ENCODE assay signal across 9 cellular contexts in genomic region chr17:2749784-2750181, GRCh38. TPM values are rescaled to one million over a fixed set of nuclear protein-coding genes. Genes with fewer than 3 reads are reported as not detected.
DNase-seq lines count a peak whose midpoint lies in the region; ATAC-seq and TF ChIP-seq lines count a peak whose summit lies in the region.
"Had no signal": no experiment of that assay in that cellular context is flagged by ENCODE, and none has a peak within 500 bp of the region (broad histone marks: within the 10 kb centered on the region; RNA-seq: fewer than 3 reads in every experiment).

No MANE protein-coding gene starts in this region.

- TF ChIP-seq RAD21 in HCT116 (IDR thresholded peaks at IDR 0.05; ENCODE audit: low read depth) = no peak

- no peak overlapping the region for H3K9ac ChIP-seq in HCT116 (ENCODE audit: low read length)

- no peaks in the 10 kb centered on the region; the same call in 1 of the 2 replicates for H3K27me3 ChIP-seq in HCT116 (ENCODE audit: insufficient read depth, low read length)
- H3K27me3 ChIP-seq in Peyer's patch = no peaks in the 10 kb centered on the region

- H3K4me1 ChIP-seq in HCT116 (ENCODE audit: control insufficient read depth in 1 of 2, insufficient read depth in 2 of 2, low read length in 2 of 2) (peaks cover 5 to 6% of the 10 kb centered on the region in 2 experiments), Peyer's patch (peaks cover 0 to 13% (median 5%) of the 10 kb centered on the region in 4 donors)

- no peaks in the 10 kb centered on the region for H3K79me2 ChIP-seq in HCT116 (ENCODE audit: insufficient read depth, low read length)

- POLR2A ChIA-PET in HCT116 (lab: Charles Lee) = no interaction called here

- no peaks in the 10 kb centered on the region for H3K36me3 Mint-ChIP-seq in nephron progenitor cell (ENCODE audit: low read depth)

- no TSS peak for BruUV-seq in HCT116 (replicated peaks; lab: Mats Ljungman, UMichigan)

- no peaks in the 10 kb centered on the region for H3K9me3 ChIP-seq in HCT116 (ENCODE audit: control insufficient read depth in 1 of 2, insufficient read depth in 1 of 2, low read depth in 1 of 2, low read length in 2 of 2)
- H3K9me3 ChIP-seq in Peyer's patch = no peaks in the 10 kb centered on the region

- H3K4me3 ChIP-seq in AG10803 (ENCODE audit: low read length) (no peak overlapping the region), HCT116 (replicated peaks in 1 of 2; ENCODE audit: low read depth in 1 of 2, low read length in 2 of 2) (no peak overlapping the region), Peyer's patch (peak overlapping the region in 2 of 4 donors; percentile 31 to 36), fibroblast of the aortic adventitia (ENCODE audit: low read depth, low read length) (no peak overlapping the region)

- no peak for TF ChIP-seq CTCF in AG10803 (conservative IDR thresholded peaks at IDR 0.05; ENCODE audit: low read length)
- TF ChIP-seq CTCF in HCT116 (IDR thresholded peaks at IDR 0.05 in 2 of 3, conservative IDR thresholded peaks at IDR 0.05 in 1 of 3; ENCODE audit: borderline replicate concordance in 1 of 3, insufficient read depth in 1 of 3, low read depth in 2 of 3, low read length in 2 of 3) = no peak
- TF ChIP-seq CTCF in Peyer's patch (IDR thresholded peaks at IDR 0.05) = peak in 2 of 6 experiments; percentile 15 to 22
- no peak for TF ChIP-seq CTCF in fibroblast of the aortic adventitia (IDR thresholded peaks at IDR 0.05; ENCODE audit: insufficient read depth, low read length)
- TF ChIP-seq CTCF in nephron progenitor cell (IDR thresholded peaks at IDR 0.05) = no peak

- intact Hi-C loops in HCT116 (cut with micrococcal nuclease) = no loop called here

- H3K9me3 Mint-ChIP-seq in nephron progenitor cell = no peaks in the 10 kb centered on the region

- no peaks in the 10 kb centered on the region for H3K9me2 ChIP-seq in HCT116 (ENCODE audit: insufficient read depth)

- peak; percentile 51 for DNase-seq in AG10803 (ENCODE audit: low read depth)
- peak; percentile 38 for DNase-seq in HCT116 (ENCODE audit: low read depth, low spot score)
- DNase-seq in Peyer's patch = peak; percentile 29 to 84 (median 79)
- peak; percentile 33 to 55 for DNase-seq in activated T-helper 1 cell treated with anti-CD3 and anti-CD28 coated beads, Interleukin-2, amount 50 U/mL, for 16 hours (ENCODE audit: low read depth in 1 of 2, low spot score in 1 of 2)
- DNase-seq in fibroblast of the aortic adventitia (ENCODE audit: low read depth) = peak; percentile 65
- peak; percentile 93 for DNase-seq in nephron progenitor cell
- peak; percentile 32 to 73 (median 58) for DNase-seq in stimulated activated naive CD4-positive, alpha-beta T cell (lab: John Stamatoyannopoulos, UW)
- DNase-seq in cerebellar nuclear complex (lab: John Stamatoyannopoulos, UW) = no peak

- ATAC-seq in HCT116 = peak; percentile 98

- TF ChIP-seq POLR2A in HCT116 (IDR thresholded peaks at IDR 0.05; ENCODE audit: borderline replicate concordance, extremely low read depth, insufficient read depth, insufficient read length) (no peak), Peyer's patch (IDR thresholded peaks at IDR 0.05) (no peak)

- CTCF ChIA-PET in HCT116 (lab: Charles Lee) = no interaction called here

- no peak overlapping the region for H3K27ac Mint-ChIP-seq in nephron progenitor cell

- no peaks in the 10 kb centered on the region for H4K20me1 ChIP-seq in HCT116 (ENCODE audit: insufficient read depth)

- peaks cover 94% of the 10 kb centered on the region for H3K27me3 Mint-ChIP-seq in nephron progenitor cell (ENCODE audit: low read depth, poor library complexity)

- no peak overlapping the region for H3K4me3 Mint-ChIP-seq in nephron progenitor cell

- H3K36me3 ChIP-seq in HCT116 (ENCODE audit: control insufficient read depth in 1 of 2, insufficient read depth in 2 of 2, low read length in 2 of 2) (no peaks in the 10 kb centered on the region), Peyer's patch (no peaks in the 10 kb centered on the region)

- RAD21 ChIA-PET in HCT116 (lab: Charles Lee; ENCODE audit: low non-redundant PET in 1 of 2, low total read pairs in 2 of 2, uncharacterized antibody in 2 of 2, unreplicated experiment in 2 of 2) = no interaction called here

- no peak overlapping the region for H2AFZ ChIP-seq in HCT116 (ENCODE audit: low read depth, low read length, poor library complexity, severe bottlenecking)

- H3K27ac ChIP-seq in HCT116 (ENCODE audit: low read depth, low read length) = no peak overlapping the region
- no peak overlapping the region for H3K27ac ChIP-seq in Peyer's patch

- H3K4me2 ChIP-seq in HCT116 (ENCODE audit: low read length) = peak overlapping the region; percentile 47

- H3K4me1 Mint-ChIP-seq in nephron progenitor cell = no peaks in the 10 kb centered on the region

TF ChIP-seq in HCT116, 20 proteins besides CTCF, POLR2A, EP300 and RAD21 (continues in another document):
- TF ChIP-seq SP1 (IDR thresholded peaks at IDR 0.05; ENCODE audit: low read depth) (no peak), ZNF274 (IDR thresholded peaks at IDR 0.05; ENCODE audit: low read depth, low read length) (no peak), ZFX (IDR thresholded peaks at IDR 0.05) (no peak), SRF (IDR thresholded peaks at IDR 0.05; ENCODE audit: low read depth) (no peak), EZH2phosphoT487 (IDR thresholded peaks at IDR 0.05; ENCODE audit: borderline replicate concordance) (no peak), FOSL1 (IDR thresholded peaks at IDR 0.05; ENCODE audit: low read depth) (no peak), CBX3 (IDR thresholded peaks at IDR 0.05; ENCODE audit: low read depth) (peak; percentile 36; the same call in 1 of the 2 replicates), MAX (IDR thresholded peaks at IDR 0.05) (peak; percentile 74), CEBPB (IDR thresholded peaks at IDR 0.05; ENCODE audit: low read depth) (no peak), JUND (IDR thresholded peaks at IDR 0.05) (no peak), ATF3 (IDR thresholded peaks at IDR 0.05) (no peak), EZH2 (IDR thresholded peaks at IDR 0.05) (no peak), YY1 (IDR thresholded peaks at IDR 0.05; ENCODE audit: extremely low read depth, insufficient replicate concordance, low read depth, low read length) (no peak), ZBTB33 (IDR thresholded peaks at IDR 0.05; ENCODE audit: extremely low read depth, insufficient replicate concordance, low read length) (no peak), SIN3A (IDR thresholded peaks at IDR 0.05; ENCODE audit: low read depth) (peak; percentile 74), ELF1 (IDR thresholded peaks at IDR 0.05; ENCODE audit: borderline replicate concordance, low read depth) (no peak)

RNA-seq across cellular contexts. Expression of gene CCDC92B, which starts 0.3 kb away (rescaled TPM):
- 0.17 TPM for total RNA-seq in HCT116 (2021; ENCODE audit: unreplicated experiment)
- polyA plus RNA-seq in HCT116 (2012) = 0.02 and 0.10 TPM in 2 replicates
- 1 to 10 TPM in 2 of 4 donors, not detected in 2; 1.5 to 1.6 TPM for total RNA-seq in Peyer's patch
- not detected in 2 replicates for total RNA-seq in fibroblast of the aortic adventitia (ENCODE audit: low replicate concordance)
- total RNA-seq: pulmonary artery endothelial cell had no signal

RNA-seq across cellular contexts. Expression of gene CLUH, which starts 38.2 kb away (rescaled TPM):
- total RNA-seq in HCT116 (2021; ENCODE audit: unreplicated experiment) = 175 TPM
- polyA plus RNA-seq in HCT116 (2012) = 66.9 and 80.7 TPM in 2 replicates
- 100 to 1,000 TPM; 127 to 323 (median 225) TPM for total RNA-seq in Peyer's patch
- total RNA-seq in fibroblast of the aortic adventitia (ENCODE audit: low replicate concordance) = 17.1 and 39.1 TPM in 2 replicates

RNA-seq across cellular contexts. Expression of gene RAP1GAP2, which starts 46.5 kb away (rescaled TPM):
- total RNA-seq in HCT116 (2021; ENCODE audit: unreplicated experiment) (54.6 TPM), Peyer's patch (10 to 100 TPM; 30.6 to 60.2 (median 41.9) TPM), fibroblast of the aortic adventitia (ENCODE audit: low replicate concordance) (1.5 and 5.0 TPM in 2 replicates)
- 27.3 and 31.0 TPM in 2 replicates for polyA plus RNA-seq in HCT116 (2012)

Comparison
In these comparisons a context has a peak if more than half of its experiments do, and no peak if none do; other contexts are left out.
1. DNase-seq: peak in AG10803 (single experiment), HCT116 (single experiment), Peyer's patch (3 of 3), activated T-helper 1 cell treated with anti-CD3 and anti-CD28 coated beads, Interleukin-2, amount 50 U/mL, for 16 hours (2 of 2), fibroblast of the aortic adventitia (single experiment), nephron progenitor cell (single experiment) and stimulated activated naive CD4-positive, alpha-beta T cell (6 of 6); none in cerebellar nuclear complex (0 of 2).